Comparison of ENCODE assay signal across 17 cellular contexts in genomic region chr10:14253711-14254110, GRCh38.
DNase-seq lines count a peak whose midpoint lies in the region; ATAC-seq and TF ChIP-seq lines count a peak whose summit lies in the region.
"Had no signal": no experiment of that assay in that cellular context is flagged by ENCODE, and none has a peak within 500 bp of the region (broad histone marks: within the 10 kb centered on the region; RNA-seq: fewer than 3 reads in every experiment).

No MANE protein-coding gene starts in this region.

- H3K4me3 ChIP-seq in left ventricle myocardium inferior (no peak overlapping the region), trophoblast cell (ENCODE audit: low read depth, low read length) (no peak overlapping the region)
- H3K4me3 ChIP-seq: GM12878 had no signal

- H3K27ac ChIP-seq in left ventricle myocardium inferior (replicated peaks) (no peak overlapping the region), trophoblast cell (ENCODE audit: low read depth, low read length) (no peak overlapping the region)

- no peak overlapping the region for H3K9ac ChIP-seq in trophoblast cell (ENCODE audit: low read length)

- WGBS in trophoblast cell (ENCODE audit: extremely low coverage, insufficient coverage, insufficient read length) = no CpG with 5 or more reads among the region's 5 CpGs

- no peak overlapping the region for H4K91ac ChIP-seq in trophoblast cell (ENCODE audit: low read depth, low read length)

- H2BK12ac ChIP-seq in trophoblast cell (ENCODE audit: low read length) = no peak overlapping the region

- H3K27me3 Mint-ChIP-seq in chondrocyte (ENCODE audit: low read depth) = no peaks in the 10 kb centered on the region

- H3K36me3 ChIP-seq in left ventricle myocardium inferior (no peaks in the 10 kb centered on the region), trophoblast cell (ENCODE audit: control insufficient read depth in 1 of 2, insufficient read depth in 2 of 2, low read length in 2 of 2) (no peaks in the 10 kb centered on the region)
- H3K36me3 ChIP-seq: BE2C had no signal

- H2AFZ ChIP-seq in trophoblast cell (ENCODE audit: insufficient read depth, low read length, poor library complexity) = no peak overlapping the region

- no peak overlapping the region for H3K18ac ChIP-seq in trophoblast cell (ENCODE audit: low read length)

- H3K9me3 ChIP-seq in left ventricle myocardium inferior (replicated peaks) = peaks cover 14% of the 10 kb centered on the region
- peaks cover 2% of the 10 kb centered on the region for H3K9me3 ChIP-seq in trophoblast cell (ENCODE audit: insufficient read depth, low read depth, low read length)
- H3K9me3 ChIP-seq: BE2C had no signal

- H2BK5ac ChIP-seq in trophoblast cell (ENCODE audit: low read depth, low read length, poor library complexity) = no peak overlapping the region

- H3K4me3 Mint-ChIP-seq in chondrocyte (ENCODE audit: unreplicated experiment) = no peak overlapping the region
- H3K4me3 Mint-ChIP-seq: CD8-positive, alpha-beta memory T cell; H9 had no signal

- no peaks in the 10 kb centered on the region for H3K4me1 ChIP-seq in left ventricle myocardium inferior
- no peaks in the 10 kb centered on the region for H3K4me1 ChIP-seq in trophoblast cell (ENCODE audit: control insufficient read depth in 1 of 2, insufficient read depth in 2 of 2, low read length in 2 of 2)
- H3K4me1 ChIP-seq: BE2C had no signal

- no peak overlapping the region for H4K12ac ChIP-seq in trophoblast cell (ENCODE audit: low read depth, low read length)

- peaks cover 2% of the 10 kb centered on the region for H3K9me3 Mint-ChIP-seq in chondrocyte (ENCODE audit: low read depth)

- no peak overlapping the region for H4K8ac ChIP-seq in trophoblast cell (ENCODE audit: low read depth, low read length)

- no peaks in the 10 kb centered on the region for H3K79me2 ChIP-seq in trophoblast cell (ENCODE audit: control insufficient read depth, insufficient read depth, low read length, poor library complexity)

- intact Hi-C loops in left cardiac atrium (cut with DNase I) (no loop called here), left ventricle myocardium inferior (cut with micrococcal nuclease) (no loop called here)

- TF ChIP-seq CTCF in left ventricle myocardium inferior (IDR thresholded peaks at IDR 0.05; ENCODE audit: borderline replicate concordance) (no peak), chondrocyte (IDR thresholded peaks at IDR 0.05) (no peak)

- H2BK120ac ChIP-seq in trophoblast cell (ENCODE audit: insufficient read depth, low read length, poor library complexity) = no peak overlapping the region

- H3K36me3 Mint-ChIP-seq in chondrocyte (ENCODE audit: low read depth) = no peaks in the 10 kb centered on the region
- H3K36me3 Mint-ChIP-seq: CD4-positive, CD25-positive, alpha-beta regulatory T cell had no signal

- no peak overlapping the region for H3K4ac ChIP-seq in trophoblast cell (ENCODE audit: low read depth, low read length)

- no peak overlapping the region for H2AK5ac ChIP-seq in trophoblast cell (ENCODE audit: low read length)

- peak overlapping the region; percentile 83 for H3K27ac Mint-ChIP-seq in chondrocyte (ENCODE audit: unreplicated experiment)
- H3K27ac Mint-ChIP-seq: CD4-positive, CD25-positive, alpha-beta regulatory T cell; CD8-positive, alpha-beta memory T cell; H9 had no signal

- ATAC-seq in left cardiac atrium = peak; percentile 44 to 61
- ATAC-seq in HG02759 (IDR thresholded peaks at IDR 0.05; ENCODE audit: unreplicated experiment) = no peak
- ATAC-seq: GM12878 had no signal

- no peak overlapping the region for H3K4me2 ChIP-seq in trophoblast cell (ENCODE audit: low read length)

- H3K27me3 ChIP-seq in left ventricle myocardium inferior (ENCODE audit: low read depth) (peaks cover 30% of the 10 kb centered on the region), trophoblast cell (ENCODE audit: insufficient read depth, low read length) (no peaks in the 10 kb centered on the region)
- H3K27me3 ChIP-seq: BE2C had no signal

- H3K23ac ChIP-seq in trophoblast cell (ENCODE audit: low read length) = no peak overlapping the region

- no peak overlapping the region for H3K14ac ChIP-seq in trophoblast cell (ENCODE audit: low read length)

- H3K79me1 ChIP-seq in trophoblast cell (ENCODE audit: low read length) = no peaks in the 10 kb centered on the region

- DNase-seq in left cardiac atrium = no peak
- DNase-seq in left ventricle myocardium inferior = no peak
- no peak for DNase-seq in chondrocyte (ENCODE audit: low spot score)
- DNase-seq in trophoblast cell = peak; percentile 31 to 80
- DNase-seq in HCEC 1CT = no peak
- DNase-seq: ACHN; BE2C; C1 segment of cervical spinal cord; CD4-positive, CD25-positive, alpha-beta regulatory T cell; CD8-positive, alpha-beta memory T cell; COR-L47; DMS 273 treated with DMSO at 0.1 percent for 48 hours; DMS53; DND-41; H9 had no signal

- peaks cover 56% of the 10 kb centered on the region for H3K4me1 Mint-ChIP-seq in chondrocyte (ENCODE audit: low read depth)
- H3K4me1 Mint-ChIP-seq: CD4-positive, CD25-positive, alpha-beta regulatory T cell; CD8-positive, alpha-beta memory T cell had no signal

Comparison
In these comparisons a context has a peak if more than half of its experiments do, and no peak if none do; other contexts are left out.
1. DNase-seq: peak in trophoblast cell (2 of 2); none in left cardiac atrium (single experiment), left ventricle myocardium inferior (single experiment), chondrocyte (single experiment) and HCEC 1CT (single experiment).